ENCODE assay signal across 2 cellular contexts in the genomic region with DNA sequence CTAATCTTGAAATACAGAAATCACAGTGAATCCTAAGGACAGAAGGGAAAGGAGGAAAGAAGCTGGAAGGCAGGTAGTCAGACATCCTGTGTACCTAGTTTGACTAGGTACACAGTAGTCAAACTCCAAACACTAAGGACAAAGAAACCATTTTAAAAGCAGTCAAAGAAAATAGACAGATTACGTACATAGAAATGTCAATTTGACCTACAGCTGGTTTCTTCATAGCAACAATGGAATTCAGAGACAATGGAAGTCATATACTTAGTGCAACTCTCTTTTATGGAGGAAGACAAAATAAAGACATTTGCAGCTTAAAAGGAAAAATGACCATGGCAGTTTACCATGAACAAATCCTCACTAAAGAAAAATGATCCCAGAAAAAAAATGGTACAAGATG.
TF ChIP-seq lines count a peak whose summit lies in the region.

No MANE protein-coding gene starts in this region.

TF ChIP-seq in HepG2, 621 proteins besides CTCF, POLR2A, EP300 and RAD21:
- TF ChIP-seq, protein P1, sequence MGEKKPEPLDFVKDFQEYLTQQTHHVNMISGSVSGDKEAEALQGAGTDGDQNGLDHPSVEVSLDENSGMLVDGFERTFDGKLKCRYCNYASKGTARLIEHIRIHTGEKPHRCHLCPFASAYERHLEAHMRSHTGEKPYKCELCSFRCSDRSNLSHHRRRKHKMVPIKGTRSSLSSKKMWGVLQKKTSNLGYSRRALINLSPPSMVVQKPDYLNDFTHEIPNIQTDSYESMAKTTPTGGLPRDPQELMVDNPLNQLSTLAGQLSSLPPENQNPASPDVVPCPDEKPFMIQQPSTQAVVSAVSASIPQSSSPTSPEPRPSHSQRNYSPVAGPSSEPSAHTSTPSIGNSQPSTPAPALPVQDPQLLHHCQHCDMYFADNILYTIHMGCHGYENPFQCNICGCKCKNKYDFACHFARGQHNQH (CRISPR knock-in tag; IDR thresholded peaks at IDR 0.05), result no peak
- TF ChIP-seq SOX13 (IDR thresholded peaks at IDR 0.05) (no peak), SOX13 (CRISPR knock-in tag; conservative IDR thresholded peaks at IDR 0.05 in 1 of 2, IDR thresholded peaks at IDR 0.05 in 1 of 2) (peak in 1 of 2 experiments; percentile 25; a peak in 1 of 4 replicates), CBFB (CRISPR knock-in tag; IDR thresholded peaks at IDR 0.05) (no peak), ZNF317 (CRISPR knock-in tag; IDR thresholded peaks at IDR 0.05) (peak; percentile 88), ZFP36 (IDR thresholded peaks at IDR 0.05; ENCODE audit: borderline replicate concordance, low read depth, low read length, partially characterized antibody) (no peak), ZNF354B (CRISPR knock-in tag; IDR thresholded peaks at IDR 0.05) (no peak)

TF ChIP-seq in WTC11, 78 proteins besides CTCF, POLR2A, EP300 and RAD21:
- peak; percentile 54; the same call in 1 of the 2 replicates for TF ChIP-seq ZNF317 (CRISPR knock-in tag; IDR thresholded peaks at IDR 0.05; ENCODE audit: borderline replicate concordance, low read depth)
- TF ChIP-seq MYBL2 (CRISPR knock-in tag; IDR thresholded peaks at IDR 0.05), result no peak
